Comparison of ENCODE assay signal across 22 cellular contexts in the genomic region with DNA sequence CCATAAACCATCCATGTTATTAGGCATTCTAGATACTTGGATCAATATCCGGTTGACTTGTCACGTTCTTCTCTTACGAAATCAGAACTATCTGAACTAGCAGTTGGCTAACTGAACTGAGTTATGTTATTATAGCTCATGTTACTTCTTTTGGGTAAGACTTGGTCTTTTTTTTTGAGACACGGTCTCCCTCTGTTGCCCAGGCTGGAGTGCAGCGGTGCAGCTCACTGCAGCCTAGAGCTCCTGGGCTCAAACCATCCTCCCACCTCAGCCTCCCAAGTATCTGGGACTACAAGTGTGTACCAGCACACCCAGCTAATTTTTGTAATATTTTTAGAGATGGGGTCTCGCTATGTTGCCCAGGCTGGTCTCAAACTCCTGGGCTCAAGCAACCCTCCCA.
DNase-seq lines count a peak whose midpoint lies in the region; ATAC-seq, FAIRE-seq and TF ChIP-seq lines count a peak whose summit lies in the region.
"Had no signal": no experiment of that assay in that cellular context is flagged by ENCODE, and none has a peak within 500 bp of the region (broad histone marks: within the 10 kb centered on the region; RNA-seq: fewer than 3 reads in every experiment).

No MANE protein-coding gene starts in this region.

- H3K4me3 Mint-ChIP-seq in CD4-positive, CD25-positive, alpha-beta regulatory T cell, result no peak overlapping the region
- H3K4me3 Mint-ChIP-seq in CD8-positive, alpha-beta T cell, result no peak overlapping the region
- no peak overlapping the region for H3K4me3 Mint-ChIP-seq in memory B cell
- H3K4me3 Mint-ChIP-seq: dendritic cell treated with granulocyte-macrophage colony-stimulating factor and Interleukin-4, amounts not matched to agents 40 ng/mL and 50 ng/mL, for 4 days; mesothelial cell of epicardium had no signal

- no peak for FAIRE-seq in D721Med (lab: Jason Lieb, UNC)
- FAIRE-seq: endothelial cell of umbilical vein, GM18507 had no signal

- no peaks in the 10 kb centered on the region for H3K27me3 ChIP-seq in CD4-positive, CD25-positive, alpha-beta regulatory T cell (ENCODE audit: control insufficient read depth, insufficient read depth, low read length)
- no peaks in the 10 kb centered on the region for H3K27me3 ChIP-seq in CD8-positive, alpha-beta T cell (ENCODE audit: insufficient read depth, low read length)
- no peaks in the 10 kb centered on the region for H3K27me3 ChIP-seq in SU-DHL-6 (ENCODE audit: low read length)
- H3K27me3 ChIP-seq: brain microvascular endothelial cell, heart right ventricle, tibial nerve had no signal

- H3K79me2 ChIP-seq in SU-DHL-6 (ENCODE audit: insufficient read depth, low read length), result no peaks in the 10 kb centered on the region

- POLR2A ChIA-PET in CD8-positive, alpha-beta T cell (lab: Charles Lee), result interaction anchor here (0.6 to 1.2 kb wide), 3 partner anchors 11 to 159 kb away, joined by 3 to 4 read pairs (median 3); no protein-coding TSS in a partner anchor

- peaks cover 39% of the 10 kb centered on the region for H3K36me3 Mint-ChIP-seq in CD4-positive, CD25-positive, alpha-beta regulatory T cell
- peaks cover 73% of the 10 kb centered on the region for H3K36me3 Mint-ChIP-seq in CD8-positive, alpha-beta T cell
- H3K36me3 Mint-ChIP-seq in memory B cell, result peaks cover 1% of the 10 kb centered on the region
- H3K36me3 Mint-ChIP-seq: mesothelial cell of epicardium had no signal

- peak overlapping the region; percentile 55 for H3K27ac ChIP-seq in CD4-positive, CD25-positive, alpha-beta regulatory T cell (ENCODE audit: insufficient read depth, low read length, poor library complexity, severe bottlenecking)
- H3K27ac ChIP-seq in CD8-positive, alpha-beta T cell (ENCODE audit: low read depth, low read length), result no peak overlapping the region
- H3K27ac ChIP-seq in SU-DHL-6 (ENCODE audit: low read depth, low read length), result no peak overlapping the region
- H3K27ac ChIP-seq: brain microvascular endothelial cell, PC-9, tibial nerve had no signal

- H2AFZ ChIP-seq in SU-DHL-6 (ENCODE audit: low read depth, low read length, severe bottlenecking), result peak overlapping the region; percentile 22
- H2AFZ ChIP-seq: PC-9 had no signal

- ATAC-seq in CD4-positive, CD25-positive, alpha-beta regulatory T cell (ENCODE audit: low read depth in 2 of 2), result no peak
- ATAC-seq in CD8-positive, alpha-beta T cell, result no peak
- no peak for ATAC-seq in memory B cell (ENCODE audit: low read depth)
- ATAC-seq: heart right ventricle, left lobe of liver had no signal

- H3F3A ChIP-seq in SU-DHL-6 (ENCODE audit: insufficient read depth), result peaks cover 42% of the 10 kb centered on the region

- H3K4me3 ChIP-seq in CD4-positive, CD25-positive, alpha-beta regulatory T cell (ENCODE audit: low read depth, low read length), result no peak overlapping the region
- no peak overlapping the region for H3K4me3 ChIP-seq in CD8-positive, alpha-beta T cell (ENCODE audit: low read depth, low read length)
- no peak overlapping the region for H3K4me3 ChIP-seq in SU-DHL-6 (ENCODE audit: insufficient read depth, low read length, poor library complexity, severe bottlenecking)
- H3K4me3 ChIP-seq: heart right ventricle, PC-9, tibial nerve had no signal

- H3K27me3 Mint-ChIP-seq in CD4-positive, CD25-positive, alpha-beta regulatory T cell, result no peaks in the 10 kb centered on the region
- no peaks in the 10 kb centered on the region for H3K27me3 Mint-ChIP-seq in CD8-positive, alpha-beta T cell (ENCODE audit: low read depth)
- H3K27me3 Mint-ChIP-seq in memory B cell, result no peaks in the 10 kb centered on the region

- no peaks in the 10 kb centered on the region for H3K9me2 ChIP-seq in SU-DHL-6 (replicated peaks; ENCODE audit: insufficient read depth, low read length)

- CTCF ChIA-PET in CD8-positive, alpha-beta T cell (lab: Charles Lee), result interaction anchor here (1.6 to 2.8 kb wide), 4 partner anchors 10 to 338 kb away, joined by 4 to 10 read pairs (median 6); no protein-coding TSS in a partner anchor

- peaks cover 46% of the 10 kb centered on the region for H3K36me3 ChIP-seq in CD4-positive, CD25-positive, alpha-beta regulatory T cell (ENCODE audit: control insufficient read depth, insufficient read depth, low read length)
- peaks cover 28% of the 10 kb centered on the region for H3K36me3 ChIP-seq in CD8-positive, alpha-beta T cell (ENCODE audit: insufficient read depth, low read length)
- H3K36me3 ChIP-seq in SU-DHL-6 (ENCODE audit: low read length), result no peaks in the 10 kb centered on the region
- H3K36me3 ChIP-seq: brain microvascular endothelial cell, tibial nerve had no signal

- intact Hi-C loops in CD8-positive, alpha-beta T cell (cut with DNase I, micrococcal nuclease), result loop anchor here (5.0 kb wide), 3 partner anchors 33 to 47 kb away; no protein-coding TSS in a partner anchor

- no peak overlapping the region for H3K4me2 ChIP-seq in SU-DHL-6 (ENCODE audit: low read depth, low read length, poor library complexity, severe bottlenecking)
- H3K4me2 ChIP-seq: PC-9 had no signal

- H3K4me1 ChIP-seq in CD4-positive, CD25-positive, alpha-beta regulatory T cell (ENCODE audit: control insufficient read depth, insufficient read depth, low read length, poor library complexity, severe bottlenecking), result peaks cover 43% of the 10 kb centered on the region
- peaks cover 69% of the 10 kb centered on the region for H3K4me1 ChIP-seq in CD8-positive, alpha-beta T cell (ENCODE audit: insufficient read depth, low read length)

- no peak overlapping the region; the same call in 1 of the 2 replicates for H3K9ac ChIP-seq in SU-DHL-6 (ENCODE audit: low read length)

- H4K20me1 ChIP-seq in SU-DHL-6 (ENCODE audit: low read depth, low read length), result no peaks in the 10 kb centered on the region

- peak overlapping the region in 1 of 3 donors; percentile 88 for H3K27ac Mint-ChIP-seq in CD4-positive, CD25-positive, alpha-beta regulatory T cell
- peak overlapping the region; percentile 98 for H3K27ac Mint-ChIP-seq in CD8-positive, alpha-beta T cell
- peak overlapping the region; percentile 98 for H3K27ac Mint-ChIP-seq in memory B cell
- H3K27ac Mint-ChIP-seq: dendritic cell treated with granulocyte-macrophage colony-stimulating factor and Interleukin-4, amounts not matched to agents 40 ng/mL and 50 ng/mL, for 4 days; mesothelial cell of epicardium had no signal

- H3K9me3 Mint-ChIP-seq in CD4-positive, CD25-positive, alpha-beta regulatory T cell, result peaks cover 0 to 2% (median 0%) of the 10 kb centered on the region in 7 donors
- H3K9me3 Mint-ChIP-seq in CD8-positive, alpha-beta T cell, result peaks cover 4% of the 10 kb centered on the region
- no peaks in the 10 kb centered on the region for H3K9me3 Mint-ChIP-seq in memory B cell
- H3K9me3 Mint-ChIP-seq: dendritic cell treated with granulocyte-macrophage colony-stimulating factor and Interleukin-4, amounts not matched to agents 40 ng/mL and 50 ng/mL, for 4 days; mesothelial cell of epicardium had no signal

- H3K9me3 ChIP-seq in CD4-positive, CD25-positive, alpha-beta regulatory T cell (ENCODE audit: control insufficient read depth in 2 of 2, low read length in 2 of 2), result no peaks in the 10 kb centered on the region
- no peaks in the 10 kb centered on the region for H3K9me3 ChIP-seq in CD8-positive, alpha-beta T cell (ENCODE audit: low read length)
- H3K9me3 ChIP-seq in SU-DHL-6 (ENCODE audit: insufficient read depth, low read length), result no peaks in the 10 kb centered on the region
- H3K9me3 ChIP-seq: heart right ventricle, tibial nerve had no signal

- no peak for TF ChIP-seq CTCF in CD8-positive, alpha-beta T cell (IDR thresholded peaks at IDR 0.05)
- TF ChIP-seq CTCF in SU-DHL-6 (IDR thresholded peaks at IDR 0.05; ENCODE audit: insufficient read depth, low read length, poor library complexity, severe bottlenecking) (no peak), D721Med (IDR thresholded peaks at IDR 0.05; ENCODE audit: insufficient read depth, missing control alignments) (no peak)

- H3K4me1 Mint-ChIP-seq in CD4-positive, CD25-positive, alpha-beta regulatory T cell, result peaks cover 33 to 94% (median 69%) of the 10 kb centered on the region in 4 donors
- H3K4me1 Mint-ChIP-seq in CD8-positive, alpha-beta T cell (ENCODE audit: low read depth), result peaks cover 94% of the 10 kb centered on the region
- peaks cover 35% of the 10 kb centered on the region for H3K4me1 Mint-ChIP-seq in memory B cell

- DNase-seq in CD4-positive, CD25-positive, alpha-beta regulatory T cell, result no peak
- no peak for DNase-seq in CD8-positive, alpha-beta T cell
- DNase-seq in memory B cell (ENCODE audit: low spot score in 2 of 2), result no peak
- DNase-seq in D721Med (ENCODE audit: insufficient read length, low spot score), result no peak
- DNase-seq in activated CD8-positive, alpha-beta memory T cell treated with anti-CD3 and anti-CD28 coated beads for 24 hours, result no peak
- DNase-seq in NCI-H2107 treated with DMSO at 0.1 percent for 48 hours (lab: John Stamatoyannopoulos, UW; ENCODE audit: unreplicated experiment), result no peak
- DNase-seq: activated T-cell treated with anti-CD3 and anti-CD28 coated beads, Interleukin-2, amount 50 U/mL, for 48 hours; brain microvascular endothelial cell; heart right ventricle; NCI-H146; NCI-H2171 treated with DMSO at 0.1 percent for 48 hours; PC-9; SHP77 treated with DMSO at 0.1 percent for 48 hours; stimulated activated CD4-positive, alpha-beta T cell treated with anti-CD3 and anti-CD28 coated beads, Interleukin-1b, Interleukin-23, amount 100 ng/mL, for 48 hours; stimulated activated naive CD4-positive, alpha-beta T cell treated with Interleukin-2 at 50 U/mL for 16 hours had no signal
